Comparison of ENCODE assay signal across 1 cellular context in genomic region chr12:102916252-102917025, GRCh38.
TF ChIP-seq lines count a peak whose summit lies in the region.

No MANE protein-coding gene starts in this region.

TF ChIP-seq in HepG2, 621 proteins besides CTCF, POLR2A, EP300 and RAD21 (continued from another document):
- TF ChIP-seq ZNF275 (CRISPR knock-in tag; IDR thresholded peaks at IDR 0.05; ENCODE audit: borderline replicate concordance): no peak
- no peak for TF ChIP-seq ZNF672 (CRISPR knock-in tag; IDR thresholded peaks at IDR 0.05)
- TF ChIP-seq YEATS4 (CRISPR knock-in tag; IDR thresholded peaks at IDR 0.05; ENCODE audit: borderline replicate concordance): peak; percentile 22; the same call in 1 of the 2 replicates
TF ChIP-seq in HepG2: peak in this region for 16.
